Comparison of ENCODE assay signal across 1 cellular context in the genomic region with DNA sequence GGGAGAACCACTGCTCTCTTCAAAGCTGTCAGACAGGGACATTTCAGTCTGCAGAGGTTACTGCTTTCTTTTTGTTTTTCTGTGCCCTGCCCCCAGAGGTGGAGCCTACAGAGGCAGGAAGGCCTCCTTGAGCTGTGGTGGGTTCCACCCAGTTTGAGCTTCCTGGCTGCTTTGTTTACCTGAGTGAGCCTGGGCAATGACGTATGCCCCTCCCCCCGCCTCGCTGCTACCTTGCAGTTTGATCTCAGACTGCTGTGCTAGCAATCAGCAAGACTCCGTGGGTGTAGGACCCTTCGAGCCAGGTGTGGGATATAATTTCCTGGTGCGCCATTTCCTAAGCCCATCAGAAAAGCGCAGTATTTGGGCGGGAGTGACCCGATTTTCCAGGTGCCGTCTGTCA. TPM values are rescaled to one million over a fixed set of nuclear protein-coding genes. Genes with fewer than 3 reads are reported as not detected.
"Had no signal": no experiment of that assay in that cellular context is flagged by ENCODE, and none has a peak within 500 bp of the region (broad histone marks: within the 10 kb centered on the region; RNA-seq: fewer than 3 reads in every experiment).

No MANE protein-coding gene starts in this region.

RNA-seq across cellular contexts. Expression of a gene that starts 48.4 kb away (rescaled TPM):
- total RNA-seq: endothelial cell of umbilical vein had no signal
